9 cellular contexts compared by ENCODE assay signal in the genomic region with DNA sequence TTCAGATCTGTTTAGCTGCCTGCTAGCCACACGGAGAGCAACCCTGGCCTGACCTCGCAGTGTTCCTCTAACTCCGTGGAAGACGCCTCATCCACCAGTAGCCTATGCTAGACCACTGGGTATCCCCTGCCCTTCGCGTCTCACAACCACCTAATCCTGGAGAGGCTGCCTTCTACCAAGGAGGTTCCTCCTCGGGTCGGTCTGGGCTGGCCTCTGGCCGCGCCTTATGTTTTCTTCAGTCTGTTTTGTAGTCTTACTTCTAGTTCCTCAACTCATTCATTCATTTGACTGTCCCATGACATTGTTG. TPM values are rescaled to one million over a fixed set of nuclear protein-coding genes. Genes with fewer than 3 reads are reported as not detected.
DNase-seq lines count a peak whose midpoint lies in the region; ATAC-seq and TF ChIP-seq lines count a peak whose summit lies in the region.
"Had no signal": no experiment of that assay in that cellular context is flagged by ENCODE, and none has a peak within 500 bp of the region (broad histone marks: within the 10 kb centered on the region; RNA-seq: fewer than 3 reads in every experiment).

No MANE protein-coding gene starts in this region.

- H3K27me3 ChIP-seq in SK-N-SH (ENCODE audit: insufficient read depth) (no peaks in the 10 kb centered on the region), fibroblast of lung (ENCODE audit: control insufficient read depth, insufficient read depth, low read length) (no peaks in the 10 kb centered on the region), psoas muscle (ENCODE audit: insufficient read depth in 3 of 3, low read length in 2 of 3) (no peaks in the 10 kb centered on the region)

- DNase-seq in GM12864 (ENCODE audit: low read depth) (no peak), SK-N-SH (no peak), fibroblast of lung (ENCODE audit: low read depth in 2 of 2) (no peak), psoas muscle (no peak), NAMALWA (ENCODE audit: low spot score) (no peak), GM19238 (ENCODE audit: insufficient read length, low spot score) (no peak), posterior vena cava (ENCODE audit: low spot score) (no peak)

- POLR2A ChIA-PET in SK-N-SH (lab: Yijun Ruan, JAX), result interaction anchor here (0.7 to 1.7 kb wide), 7 partner anchors 11 to 44 kb away, joined by 3 to 10 read pairs (median 4); partner anchors contain the start of genes CA9, CCDC107, CREB3 and RMRP

- peak overlapping the region; percentile 84 for H2AFZ ChIP-seq in SK-N-SH (ENCODE audit: low read depth)
- H2AFZ ChIP-seq in fibroblast of lung (ENCODE audit: low read length), result no peak overlapping the region

- H3K4me2 ChIP-seq in SK-N-SH (peak overlapping the region; percentile 91), fibroblast of lung (ENCODE audit: extremely low read depth, insufficient read depth, low read length) (peak overlapping the region; percentile 81)

- CTCF ChIA-PET in SK-N-SH (lab: Yijun Ruan, JAX), result interaction anchor here (0.9 to 2.7 kb wide), 10 partner anchors 15 to 83 kb away, joined by 3 to 21 read pairs (median 4); partner anchors contain the start of genes ARHGEF39, CCDC107 and RMRP

- H4K20me1 ChIP-seq in SK-N-SH (ENCODE audit: insufficient read depth) (peaks cover 29% of the 10 kb centered on the region), fibroblast of lung (ENCODE audit: control insufficient read depth, extremely low read depth, insufficient read depth, low read length) (peaks cover 2% of the 10 kb centered on the region)

- H3K79me2 ChIP-seq in SK-N-SH (ENCODE audit: insufficient read depth) (peaks cover 40% of the 10 kb centered on the region), fibroblast of lung (ENCODE audit: control insufficient read depth, insufficient read depth, low read length) (peaks cover 34% of the 10 kb centered on the region)

- H3K27ac ChIP-seq in SK-N-SH (ENCODE audit: low read depth in 2 of 2, low read length in 1 of 2) (peak overlapping the region; percentile 93 to 96), fibroblast of lung (ENCODE audit: insufficient read depth, low read length) (peak overlapping the region; percentile 79), psoas muscle (peak overlapping the region; percentile 100)

- no peak for TF ChIP-seq CTCF in GM12864 (IDR thresholded peaks at IDR 0.05; ENCODE audit: low read depth, low read length, missing control alignments)
- no peak for TF ChIP-seq CTCF in SK-N-SH (IDR thresholded peaks at IDR 0.05)
- no peak for TF ChIP-seq CTCF in fibroblast of lung (conservative IDR thresholded peaks at IDR 0.05 in 1 of 2, IDR thresholded peaks at IDR 0.05 in 1 of 2; ENCODE audit: low read depth in 1 of 2, low read length in 2 of 2)
- no peak for TF ChIP-seq CTCF in psoas muscle (IDR thresholded peaks at IDR 0.05)

- H3K4me3 ChIP-seq in GM12864 (ENCODE audit: low read depth, low read length) (peak overlapping the region; percentile 66), SK-N-SH (ENCODE audit: low read depth in 2 of 2, low read length in 1 of 2) (peak overlapping the region; percentile 62 to 73), fibroblast of lung (replicated peaks in 1 of 4; ENCODE audit: control extremely low read depth in 1 of 4, insufficient read depth in 1 of 4, low read depth in 3 of 4, low read length in 4 of 4) (peak overlapping the region; percentile 30 to 99 (median 38)), psoas muscle (peak overlapping the region; percentile 100)

- TF ChIP-seq RAD21 in SK-N-SH (IDR thresholded peaks at IDR 0.05; ENCODE audit: low read length), result no peak

- H3K36me3 ChIP-seq in SK-N-SH (replicated peaks in 1 of 2; ENCODE audit: control insufficient read depth in 1 of 2, insufficient read depth in 2 of 2, low read length in 1 of 2), result peaks cover 8 to 9% of the 10 kb centered on the region in 2 experiments
- peaks cover 14% of the 10 kb centered on the region for H3K36me3 ChIP-seq in fibroblast of lung (ENCODE audit: control insufficient read depth, insufficient read depth, low read length)
- H3K36me3 ChIP-seq in psoas muscle (ENCODE audit: insufficient read depth in 1 of 2, low read depth in 1 of 2), result peaks cover 0 to 21% of the 10 kb centered on the region in 2 donors

- H3K9me3 ChIP-seq in SK-N-SH, result no peaks in the 10 kb centered on the region
- no peaks in the 10 kb centered on the region for H3K9me3 ChIP-seq in fibroblast of lung (ENCODE audit: control insufficient read depth, insufficient read depth, low read depth, low read length)
- H3K9me3 ChIP-seq in psoas muscle, result no peaks in the 10 kb centered on the region

- H3K9me2 ChIP-seq in SK-N-SH, result no peaks in the 10 kb centered on the region

- peaks cover 19 to 34% of the 10 kb centered on the region in 2 experiments; a peak in 3 of 4 replicates for H3K4me1 ChIP-seq in SK-N-SH (ENCODE audit: control insufficient read depth in 1 of 2, insufficient read depth in 2 of 2, low read depth in 1 of 2, low read length in 1 of 2)
- peaks cover 20% of the 10 kb centered on the region for H3K4me1 ChIP-seq in fibroblast of lung (ENCODE audit: control insufficient read depth, extremely low read depth, insufficient read depth, low read length)
- peaks cover 19% of the 10 kb centered on the region for H3K4me1 ChIP-seq in psoas muscle

- no peak for TF ChIP-seq EP300 in SK-N-SH (IDR thresholded peaks at IDR 0.05; ENCODE audit: borderline replicate concordance in 1 of 2, low read depth in 1 of 2, low read length in 1 of 2)

- H3K9ac ChIP-seq in SK-N-SH (peak overlapping the region; percentile 95), fibroblast of lung (ENCODE audit: insufficient read depth, low read length) (peak overlapping the region; percentile 70)

- peaks cover 56% of the 10 kb centered on the region for H3F3A ChIP-seq in SK-N-SH (replicated peaks; ENCODE audit: insufficient read depth)

- 58% methylated on average over 9 of the region's 10 CpGs for WGBS in SK-N-SH (ENCODE audit: low lambda C conversion rate)
- 16 to 17% (median 16%) methylated on average over 9 to 10 of the region's 10 CpGs for WGBS in psoas muscle, 3 donors

- intact Hi-C loops in psoas muscle (cut with DNase I), result loop anchor here (2.0 to 10.0 kb wide), 3 partner anchors 38 to 206 kb away; partner anchors contain the start of gene TESK1 (in 1 of the 2)
- intact Hi-C loops in posterior vena cava (cut with DNase I), result loop anchor here in 1 of 2 donors (2.0 kb wide), 1 partner anchor 30 kb away; no protein-coding TSS in a partner anchor

- ATAC-seq in psoas muscle, result no peak
- no peak for ATAC-seq in HG03571 (IDR thresholded peaks at IDR 0.05; ENCODE audit: unreplicated experiment)

TF ChIP-seq in SK-N-SH, 30 proteins besides CTCF, POLR2A, EP300 and RAD21 (continues in another document):
- TF ChIP-seq CHD2 (IDR thresholded peaks at IDR 0.05; ENCODE audit: low read length, partially characterized antibody) (no peak), YY1 (IDR thresholded peaks at IDR 0.05; ENCODE audit: low read depth) (no peak), GABPA (IDR thresholded peaks at IDR 0.05; ENCODE audit: low read depth) (no peak)

RNA-seq across cellular contexts. Expression of gene TPM2, which starts 1.6 kb away (rescaled TPM):
- polyA plus RNA-seq in SK-N-SH (2012; rRNA removed), result 589 and 620 TPM in 2 replicates
- 525 and 639 TPM in 2 replicates for polyA plus RNA-seq in SK-N-SH (2012; cell fraction: cytosol; rRNA removed)
- 1,146 and 1,394 TPM in 2 replicates for polyA plus RNA-seq in SK-N-SH (2012; cell fraction: nucleus; rRNA removed)
- 696 and 1,003 TPM in 2 replicates for total RNA-seq in fibroblast of lung
- polyA plus RNA-seq in fibroblast of lung, result 1,280 and 1,927 TPM in 2 replicates
- 2,024 and 3,299 TPM in 2 replicates for polyA plus RNA-seq in fibroblast of lung (2012)
- polyA minus RNA-seq in fibroblast of lung (ENCODE audit: low replicate concordance), result 204 and 281 TPM in 2 replicates
- total RNA-seq in psoas muscle, result over 10,000 TPM in 1 of 4 donors, 1,000 to 10,000 TPM in 3; 6,047 to 11,456 (median 7,939) TPM
- polyA plus RNA-seq in psoas muscle, result over 10,000 TPM in 2 of 3 donors, 1,000 to 10,000 TPM in 1; 6,654 to 16,334 (median 13,470) TPM
- 1,000 to 10,000 TPM; 2,096 to 3,529 TPM for total RNA-seq in posterior vena cava

RNA-seq across cellular contexts. Expression of gene CA9, which starts 17.6 kb away (rescaled TPM):
- polyA plus RNA-seq in SK-N-SH (2012; rRNA removed) (0.99 and 1.4 TPM in 2 replicates), fibroblast of lung (0.59 TPM in 1 of 2 replicates, not detected in the other), psoas muscle (under 1 TPM; 0.03 to 0.49 (median 0.05) TPM)
- polyA plus RNA-seq in SK-N-SH (2012; cell fraction: cytosol; rRNA removed), result 0.50 and 1.1 TPM in 2 replicates
- 0.95 and 1.0 TPM in 2 replicates for polyA plus RNA-seq in SK-N-SH (2012; cell fraction: nucleus; rRNA removed)
- total RNA-seq in fibroblast of lung (0.17 and 0.26 TPM in 2 replicates), psoas muscle (not detected), posterior vena cava (1 to 10 TPM in 1 of 2 donors, not detected in 1; 1.2 TPM)
- 0.84 TPM in 2 replicates for polyA plus RNA-seq in fibroblast of lung (2012)
- polyA minus RNA-seq in fibroblast of lung (ENCODE audit: low replicate concordance), result not detected in 2 replicates
- total RNA-seq: myocyte had no signal

RNA-seq across cellular contexts. Expression of gene ARHGEF39, which starts 26.3 kb away (rescaled TPM):
- polyA plus RNA-seq in SK-N-SH (2012; rRNA removed), result 4.9 and 5.2 TPM in 2 replicates
- polyA plus RNA-seq in SK-N-SH (2012; cell fraction: cytosol; rRNA removed), result 1.9 and 2.5 TPM in 2 replicates
- 18.4 and 21.3 TPM in 2 replicates for polyA plus RNA-seq in SK-N-SH (2012; cell fraction: nucleus; rRNA removed)
- under 0.01 and 0.66 TPM in 2 replicates for total RNA-seq in fibroblast of lung
- polyA plus RNA-seq in fibroblast of lung, result 0.77 and 3.9 TPM in 2 replicates
- 0.63 and 2.3 TPM in 2 replicates for polyA plus RNA-seq in fibroblast of lung (2012)
- 2.2 and 4.4 TPM in 2 replicates for polyA minus RNA-seq in fibroblast of lung (ENCODE audit: low replicate concordance)
- total RNA-seq in psoas muscle, result under 1 TPM in 3 of 4 donors, not detected in 1; 0.07 to 0.21 (median 0.10) TPM
- polyA plus RNA-seq in psoas muscle, result under 1 TPM; 0.20 to 0.79 (median 0.29) TPM
- under 1 TPM; 0.29 to 0.46 TPM for total RNA-seq in posterior vena cava
- total RNA-seq: myocyte had no signal

RNA-seq across cellular contexts. Expression of gene CCDC107, which starts 33.2 kb away (rescaled TPM):
- 20.9 and 22.0 TPM in 2 replicates for polyA plus RNA-seq in SK-N-SH (2012; rRNA removed)
- polyA plus RNA-seq in SK-N-SH (2012; cell fraction: cytosol; rRNA removed), result 18.4 and 19.9 TPM in 2 replicates
- 23.6 and 25.8 TPM in 2 replicates for polyA plus RNA-seq in SK-N-SH (2012; cell fraction: nucleus; rRNA removed)
- total RNA-seq in fibroblast of lung, result 15.4 and 20.6 TPM in 2 replicates
- polyA plus RNA-seq in fibroblast of lung, result 20.2 and 24.9 TPM in 2 replicates
- polyA plus RNA-seq in fibroblast of lung (2012), result 34.3 and 34.9 TPM in 2 replicates
- polyA minus RNA-seq in fibroblast of lung (ENCODE audit: low replicate concordance), result 1.3 and 17.5 TPM in 2 replicates
- total RNA-seq in psoas muscle, result 10 to 100 TPM; 15.4 to 39.4 (median 27.5) TPM
- 10 to 100 TPM; 21.5 to 49.4 (median 36.3) TPM for polyA plus RNA-seq in psoas muscle
- 10 to 100 TPM; 54.6 to 60.3 TPM for total RNA-seq in posterior vena cava

RNA-seq across cellular contexts. Expression of gene RMRP, which starts 33.5 kb away (rescaled TPM):
- polyA plus RNA-seq in SK-N-SH (2012; rRNA removed) (64.9 and 157 TPM in 2 replicates), fibroblast of lung (75.4 and 110 TPM in 2 replicates), psoas muscle (10 to 100 TPM in 1 of 3 donors, not detected in 2; 26.8 TPM)
- polyA plus RNA-seq in SK-N-SH (2012; cell fraction: cytosol; rRNA removed), result not detected in 2 replicates
- 125 TPM in 1 of 2 replicates, not detected in the other for polyA plus RNA-seq in SK-N-SH (2012; cell fraction: nucleus; rRNA removed)
- total RNA-seq in fibroblast of lung (67,954 and 162,287 TPM in 2 replicates), psoas muscle (over 10,000 TPM in 1 of 4 donors, 1,000 to 10,000 TPM in 3; 3,787 to 10,280 (median 6,744) TPM), posterior vena cava (over 10,000 TPM; 18,238 to 21,166 TPM)
- 16.4 and 31.6 TPM in 2 replicates for polyA plus RNA-seq in fibroblast of lung (2012)
- 7,676 and 19,551 TPM in 2 replicates for polyA minus RNA-seq in fibroblast of lung (ENCODE audit: low replicate concordance)

Comparison
In these comparisons a context has a peak if more than half of its experiments do, and no peak if none do; other contexts are left out.
1. H3K4me3 ChIP-seq: peak in every context shown above with its lines; median percentile 100 in psoas muscle; 68 in SK-N-SH; 66 in GM12864; 38 in fibroblast of lung.